In genomic region chr6:28399370-28400121, GRCh38 we compare ENCODE assay signal across 1 cellular context.
A peak's percentile ranks its signal among the peaks of the same experiment; 100 is the strongest.
TF ChIP-seq lines count a peak whose summit lies in the region.

ZSCAN12 (minus strand) TSS chr6:28399747; CDS start chr6:28398405, 1,342 bp downstream.

TF ChIP-seq in GM12878, 131 proteins besides CTCF, POLR2A, EP300 and RAD21 (continued from another document):
- TF ChIP-seq, protein P1, sequence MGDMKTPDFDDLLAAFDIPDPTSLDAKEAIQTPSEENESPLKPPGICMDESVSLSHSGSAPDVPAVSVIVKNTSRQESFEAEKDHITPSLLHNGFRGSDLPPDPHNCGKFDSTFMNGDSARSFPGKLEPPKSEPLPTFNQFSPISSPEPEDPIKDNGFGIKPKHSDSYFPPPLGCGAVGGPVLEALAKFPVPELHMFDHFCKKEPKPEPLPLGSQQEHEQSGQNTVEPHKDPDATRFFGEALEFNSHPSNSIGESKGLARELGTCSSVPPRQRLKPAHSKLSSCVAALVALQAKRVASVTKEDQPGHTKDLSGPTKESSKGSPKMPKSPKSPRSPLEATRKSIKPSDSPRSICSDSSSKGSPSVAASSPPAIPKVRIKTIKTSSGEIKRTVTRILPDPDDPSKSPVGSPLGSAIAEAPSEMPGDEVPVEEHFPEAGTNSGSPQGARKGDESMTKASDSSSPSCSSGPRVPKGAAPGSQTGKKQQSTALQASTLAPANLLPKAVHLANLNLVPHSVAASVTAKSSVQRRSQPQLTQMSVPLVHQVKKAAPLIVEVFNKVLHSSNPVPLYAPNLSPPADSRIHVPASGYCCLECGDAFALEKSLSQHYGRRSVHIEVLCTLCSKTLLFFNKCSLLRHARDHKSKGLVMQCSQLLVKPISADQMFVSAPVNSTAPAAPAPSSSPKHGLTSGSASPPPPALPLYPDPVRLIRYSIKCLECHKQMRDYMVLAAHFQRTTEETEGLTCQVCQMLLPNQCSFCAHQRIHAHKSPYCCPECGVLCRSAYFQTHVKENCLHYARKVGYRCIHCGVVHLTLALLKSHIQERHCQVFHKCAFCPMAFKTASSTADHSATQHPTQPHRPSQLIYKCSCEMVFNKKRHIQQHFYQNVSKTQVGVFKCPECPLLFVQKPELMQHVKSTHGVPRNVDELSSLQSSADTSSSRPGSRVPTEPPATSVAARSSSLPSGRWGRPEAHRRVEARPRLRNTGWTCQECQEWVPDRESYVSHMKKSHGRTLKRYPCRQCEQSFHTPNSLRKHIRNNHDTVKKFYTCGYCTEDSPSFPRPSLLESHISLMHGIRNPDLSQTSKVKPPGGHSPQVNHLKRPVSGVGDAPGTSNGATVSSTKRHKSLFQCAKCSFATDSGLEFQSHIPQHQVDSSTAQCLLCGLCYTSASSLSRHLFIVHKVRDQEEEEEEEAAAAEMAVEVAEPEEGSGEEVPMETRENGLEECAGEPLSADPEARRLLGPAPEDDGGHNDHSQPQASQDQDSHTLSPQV (IDR thresholded peaks at IDR 0.05), result no peak
- no peak for TF ChIP-seq YBX1 (IDR thresholded peaks at IDR 0.05)
- TF ChIP-seq BACH1 (IDR thresholded peaks at IDR 0.05; ENCODE audit: borderline replicate concordance), result 0 out of 2 replicates have a peak, but pooled peaks have one; percentile 13
- TF ChIP-seq FOXK2 (IDR thresholded peaks at IDR 0.05), result no peak
- 0 out of 2 replicates have a peak, but pooled peaks have one; percentile 16 for TF ChIP-seq SMC3 (IDR thresholded peaks at IDR 0.05; ENCODE audit: borderline replicate concordance, low read length)
- peak; percentile 89 for TF ChIP-seq SMARCA5 (IDR thresholded peaks at IDR 0.05)
- peak; percentile 76; the same call in 1 of the 2 replicates for TF ChIP-seq TCF7 (IDR thresholded peaks at IDR 0.05; ENCODE audit: borderline replicate concordance)
- no peak for TF ChIP-seq HDGF (IDR thresholded peaks at IDR 0.05)
